In the genomic region with DNA sequence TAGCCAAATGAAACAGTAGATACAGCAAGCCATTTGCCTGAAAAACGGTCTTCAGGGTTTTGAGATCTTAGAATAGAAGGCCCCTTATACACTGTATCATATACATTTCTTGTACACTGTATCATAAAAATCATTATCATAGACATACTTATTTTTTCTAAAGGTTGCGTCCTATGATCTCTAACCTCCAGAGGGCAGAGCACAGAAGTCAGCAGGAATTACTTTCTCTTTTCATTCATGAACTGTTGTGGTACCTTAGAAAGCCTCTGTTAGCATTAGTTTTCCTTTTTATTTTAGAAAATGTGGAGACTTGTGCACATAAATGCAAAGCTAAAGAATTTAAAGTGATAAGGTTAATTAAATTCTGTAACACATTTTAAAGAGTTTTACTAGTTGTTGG, we compare ENCODE assay signal across 10 cellular contexts.
DNase-seq lines count a peak whose midpoint lies in the region; ATAC-seq and TF ChIP-seq lines count a peak whose summit lies in the region.
"Had no signal": no experiment of that assay in that cellular context is flagged by ENCODE, and none has a peak within 500 bp of the region (broad histone marks: within the 10 kb centered on the region; RNA-seq: fewer than 3 reads in every experiment).

No MANE protein-coding gene starts in this region.

- no peaks in the 10 kb centered on the region for H3K4me1 ChIP-seq in hepatocyte (ENCODE audit: insufficient read depth)
- H3K4me1 ChIP-seq in upper lobe of left lung: no peaks in the 10 kb centered on the region

- no peak for TF ChIP-seq EP300 in upper lobe of left lung (IDR thresholded peaks at IDR 0.05)

- H4K20me1 ChIP-seq in hepatocyte (ENCODE audit: insufficient read depth, poor library complexity, severe bottlenecking): no peaks in the 10 kb centered on the region

- H3K9me3 ChIP-seq in hepatocyte (ENCODE audit: low read depth) (no peaks in the 10 kb centered on the region), upper lobe of left lung (no peaks in the 10 kb centered on the region)

- WGBS in hepatocyte (ENCODE audit: low lambda C conversion rate, missing lambda C conversion rate): 100% methylated on average over 2 of the region's 2 CpGs
- 76% methylated on average over 2 of the region's 2 CpGs for WGBS in upper lobe of left lung, 2 donors

- H3K4me3 ChIP-seq in LNCaP clone FGC (ENCODE audit: low read depth, low read length): no peak overlapping the region
- H3K4me3 ChIP-seq in hepatocyte: no peak overlapping the region
- no peak overlapping the region for H3K4me3 ChIP-seq in upper lobe of left lung

- H3K36me3 ChIP-seq in hepatocyte (replicated peaks; ENCODE audit: insufficient read depth, low read depth): no peaks in the 10 kb centered on the region
- H3K36me3 ChIP-seq in upper lobe of left lung: no peaks in the 10 kb centered on the region

- peak; percentile 75 for ATAC-seq in GM18502 (IDR thresholded peaks at IDR 0.05; ENCODE audit: poor library complexity, unreplicated experiment)
- ATAC-seq in GM21619 (IDR thresholded peaks at IDR 0.05; ENCODE audit: unreplicated experiment): peak; percentile 79
- no peak for ATAC-seq in upper lobe of left lung (ENCODE audit: low FRiP score in 2 of 2)
- ATAC-seq in GM21723 (IDR thresholded peaks at IDR 0.05; ENCODE audit: unreplicated experiment): no peak

- H3K4me2 ChIP-seq in hepatocyte: no peak overlapping the region

- no peak overlapping the region for H3K27ac ChIP-seq in hepatocyte
- H3K27ac ChIP-seq in upper lobe of left lung: no peak overlapping the region

- H3K27ac Mint-ChIP-seq in activated T-helper 1 cell treated with anti-CD3 and anti-CD28 coated beads, Interleukin-12 subunit alpha, Interleukin-12 subunit beta, Interleukin-2, Interleukin-4 antibody, amounts not matched to agents 30 ng/mL and 10 ng/mL and 1 ng/mL, durations not matched to agents 14 hours and 24 hours and 36 hours: no peak overlapping the region
- H3K27ac Mint-ChIP-seq: activated CD4-positive, alpha-beta memory T cell treated with anti-CD3 and anti-CD28 coated beads for 36 hours had no signal

- H3K9me3 Mint-ChIP-seq in activated T-helper 1 cell treated with anti-CD3 and anti-CD28 coated beads, Interleukin-12 subunit alpha, Interleukin-12 subunit beta, Interleukin-2, Interleukin-4 antibody, amounts not matched to agents 30 ng/mL and 10 ng/mL and 1 ng/mL, durations not matched to agents 14 hours and 24 hours and 36 hours: no peaks in the 10 kb centered on the region
- H3K9me3 Mint-ChIP-seq: activated CD4-positive, alpha-beta memory T cell treated with anti-CD3 and anti-CD28 coated beads for 36 hours had no signal

- no peaks in the 10 kb centered on the region for H3K27me3 Mint-ChIP-seq in activated T-helper 1 cell treated with anti-CD3 and anti-CD28 coated beads, Interleukin-12 subunit alpha, Interleukin-12 subunit beta, Interleukin-2, Interleukin-4 antibody, amounts not matched to agents 30 ng/mL and 10 ng/mL and 1 ng/mL, durations not matched to agents 14 hours and 24 hours and 36 hours (ENCODE audit: insufficient read depth)
- H3K27me3 Mint-ChIP-seq: activated CD4-positive, alpha-beta memory T cell treated with anti-CD3 and anti-CD28 coated beads for 36 hours had no signal

- H2AFZ ChIP-seq in hepatocyte: no peak overlapping the region

- DNase-seq in LNCaP clone FGC (ENCODE audit: low read depth): no peak
- no peak for DNase-seq in hepatocyte (ENCODE audit: low spot score)
- DNase-seq in upper lobe of left lung: no peak
- no peak for DNase-seq in NCI-H524 treated with DMSO at 0.1 percent for 48 hours (lab: John Stamatoyannopoulos, UW)
- no peak for DNase-seq in activated T-helper 1 cell treated with anti-CD3 and anti-CD28 coated beads, Interleukin-12 subunit alpha, Interleukin-12 subunit beta, Interleukin-2, Interleukin-4 antibody, amounts not matched to agents 30 ng/mL and 10 ng/mL and 1 ng/mL, durations not matched to agents 14 hours and 24 hours and 36 hours (ENCODE audit: low spot score)
- DNase-seq: activated CD4-positive, alpha-beta memory T cell treated with anti-CD3 and anti-CD28 coated beads for 36 hours; NCI-H1436 treated with DMSO at 0.1 percent for 48 hours had no signal

- H3K27me3 ChIP-seq in hepatocyte: no peaks in the 10 kb centered on the region
- no peaks in the 10 kb centered on the region for H3K27me3 ChIP-seq in upper lobe of left lung

- TF ChIP-seq CTCF in LNCaP clone FGC (IDR thresholded peaks at IDR 0.05; ENCODE audit: control insufficient read depth, extremely low read depth, insufficient read depth): peak; percentile 48
- peak; percentile 31 for TF ChIP-seq CTCF in hepatocyte (IDR thresholded peaks at IDR 0.05; ENCODE audit: poor library complexity)
- no peak for TF ChIP-seq CTCF in upper lobe of left lung (IDR thresholded peaks at IDR 0.05)

- H3K9me2 ChIP-seq in hepatocyte (replicated peaks; ENCODE audit: insufficient read depth): no peaks in the 10 kb centered on the region

- no peaks in the 10 kb centered on the region for H3K79me2 ChIP-seq in hepatocyte

- H3K4me3 Mint-ChIP-seq in activated T-helper 1 cell treated with anti-CD3 and anti-CD28 coated beads, Interleukin-12 subunit alpha, Interleukin-12 subunit beta, Interleukin-2, Interleukin-4 antibody, amounts not matched to agents 30 ng/mL and 10 ng/mL and 1 ng/mL, durations not matched to agents 14 hours and 24 hours and 36 hours: no peak overlapping the region
- H3K4me3 Mint-ChIP-seq: activated CD4-positive, alpha-beta memory T cell treated with anti-CD3 and anti-CD28 coated beads for 36 hours had no signal

- no peak for TF ChIP-seq POLR2A in upper lobe of left lung (IDR thresholded peaks at IDR 0.05)

- H3K4me1 Mint-ChIP-seq in activated T-helper 1 cell treated with anti-CD3 and anti-CD28 coated beads, Interleukin-12 subunit alpha, Interleukin-12 subunit beta, Interleukin-2, Interleukin-4 antibody, amounts not matched to agents 30 ng/mL and 10 ng/mL and 1 ng/mL, durations not matched to agents 14 hours and 24 hours and 36 hours (ENCODE audit: low read depth): peaks cover 22% of the 10 kb centered on the region

- intact Hi-C loops in activated T-helper 1 cell treated with anti-CD3 and anti-CD28 coated beads, Interleukin-12 subunit alpha, Interleukin-12 subunit beta, Interleukin-2, Interleukin-4 antibody, amounts not matched to agents 30 ng/mL and 10 ng/mL and 1 ng/mL, durations not matched to agents 14 hours and 24 hours and 36 hours (cut with micrococcal nuclease): loop anchor here (1.0 kb wide), 1 partner anchor 88 kb away; no protein-coding TSS in a partner anchor

- H3K36me3 Mint-ChIP-seq in activated T-helper 1 cell treated with anti-CD3 and anti-CD28 coated beads, Interleukin-12 subunit alpha, Interleukin-12 subunit beta, Interleukin-2, Interleukin-4 antibody, amounts not matched to agents 30 ng/mL and 10 ng/mL and 1 ng/mL, durations not matched to agents 14 hours and 24 hours and 36 hours (ENCODE audit: low read depth): peaks cover 30% of the 10 kb centered on the region

Comparison
In these comparisons a context has a peak if more than half of its experiments do, and no peak if none do; other contexts are left out.
1. ATAC-seq: peak in GM18502 (single experiment) and GM21619 (single experiment); none in upper lobe of left lung (0 of 2) and GM21723 (single experiment).
2. CTCF ChIP-seq: peak in LNCaP clone FGC (single experiment) and hepatocyte (single experiment); none in upper lobe of left lung (0 of 6).